ENCODE assay signal across 10 cellular contexts in the genomic region with DNA sequence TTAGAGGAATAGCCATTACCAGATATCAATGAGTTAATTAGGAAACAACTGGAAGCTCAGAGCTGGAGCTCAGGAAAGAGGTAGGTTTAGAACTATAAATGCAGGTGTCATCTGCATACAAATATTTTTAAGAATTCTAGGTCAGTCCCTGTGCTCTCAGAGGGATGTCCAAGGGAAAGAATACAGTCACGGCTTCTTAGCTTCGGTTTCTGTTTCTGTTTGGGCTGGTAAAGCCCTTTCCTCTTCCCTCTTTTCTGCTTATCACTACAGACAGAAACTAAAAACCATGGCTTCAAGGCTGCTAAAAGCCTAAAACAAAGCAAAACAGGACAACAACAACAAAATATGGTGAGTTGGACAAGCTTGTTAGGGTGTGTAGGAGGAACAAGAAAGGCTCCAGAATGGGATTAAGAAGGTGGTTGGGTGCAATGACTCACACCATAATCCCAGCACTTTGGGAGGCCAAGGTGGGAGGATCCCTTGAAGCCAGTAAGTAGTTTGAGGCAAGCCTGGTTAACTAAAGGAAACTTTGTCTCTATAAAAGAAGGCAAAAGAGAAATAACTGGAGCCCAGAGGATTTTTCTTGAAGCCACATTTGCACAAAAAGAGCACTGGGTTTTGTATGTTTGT.
DNase-seq lines count a peak whose midpoint lies in the region; ATAC-seq and TF ChIP-seq lines count a peak whose summit lies in the region.
"Had no signal": no experiment of that assay in that cellular context is flagged by ENCODE, and none has a peak within 500 bp of the region (broad histone marks: within the 10 kb centered on the region; RNA-seq: fewer than 3 reads in every experiment).

No MANE protein-coding gene starts in this region.

- peaks cover 0 to 4% (median 0%) of the 10 kb centered on the region in 3 donors for H3K9me3 Mint-ChIP-seq in T-cell

- H3K27me3 Mint-ChIP-seq in T-cell, result peaks cover 3 to 16% of the 10 kb centered on the region in 2 donors

- no peak overlapping the region for H3K18ac ChIP-seq in neuronal stem cell (ENCODE audit: low read length)

- H2AFZ ChIP-seq in ACC112 (ENCODE audit: low read length, unreplicated experiment), result no peak overlapping the region
- H2AFZ ChIP-seq in neuronal stem cell (ENCODE audit: low read length), result no peak overlapping the region

- peak; percentile 92 for ATAC-seq in GM19043 (IDR thresholded peaks at IDR 0.05; ENCODE audit: low read depth, unreplicated experiment)
- peak; percentile 83 for ATAC-seq in HG03039 (IDR thresholded peaks at IDR 0.05; ENCODE audit: unreplicated experiment)
- ATAC-seq in T-cell (replicated peaks in 1 of 4), result no peak

- no peak overlapping the region for H3K14ac ChIP-seq in neuronal stem cell (ENCODE audit: low read length)

- H3K4me3 ChIP-seq in ACC112 (ENCODE audit: low read depth, low read length) (peak overlapping the region; percentile 45; the same call in 1 of the 2 replicates), neuronal stem cell (ENCODE audit: low read length in 2 of 2) (no peak overlapping the region), thyroid gland (replicated peaks in 1 of 3) (no peak overlapping the region)

- H3K4me3 Mint-ChIP-seq in T-cell, result peak overlapping the region in 2 of 3 donors; percentile 13 to 17

- H3K27me3 ChIP-seq in ACC112 (ENCODE audit: insufficient read depth, low read length) (no peaks in the 10 kb centered on the region), neuronal stem cell (ENCODE audit: control insufficient read depth in 3 of 3, insufficient read depth in 3 of 3, low read depth in 1 of 3, low read length in 3 of 3) (no peaks in the 10 kb centered on the region), thyroid gland (no peaks in the 10 kb centered on the region)

- H4K8ac ChIP-seq in neuronal stem cell (ENCODE audit: low read depth, low read length), result no peak overlapping the region

- POLR2A ChIA-PET in T-cell (lab: Charles Lee), result no interaction called here

- H2BK5ac ChIP-seq in neuronal stem cell (ENCODE audit: low read length), result no peak overlapping the region

- TF ChIP-seq POLR2A in thyroid gland (IDR thresholded peaks at IDR 0.05), result no peak

- no peak overlapping the region for H3K9ac ChIP-seq in neuronal stem cell (ENCODE audit: low read depth, low read length, poor library complexity)

- H3K27ac ChIP-seq in ACC112 (ENCODE audit: low read depth, low read length), result no peak overlapping the region
- no peak overlapping the region for H3K27ac ChIP-seq in neuronal stem cell (replicated peaks; ENCODE audit: low read length)
- no peak overlapping the region for H3K27ac ChIP-seq in thyroid gland

- TF ChIP-seq CTCF in thyroid gland (IDR thresholded peaks at IDR 0.05), result no peak

- H2BK12ac ChIP-seq in neuronal stem cell (ENCODE audit: low read length), result no peak overlapping the region

- H3K9me3 ChIP-seq in neuronal stem cell (replicated peaks in 1 of 2; ENCODE audit: control insufficient read depth in 2 of 2, insufficient read depth in 1 of 2, low read depth in 1 of 2, low read length in 2 of 2) (peaks cover 0 to 2% of the 10 kb centered on the region in 2 donors), thyroid gland (no peaks in the 10 kb centered on the region)

- no peaks in the 10 kb centered on the region for H3K36me3 Mint-ChIP-seq in T-cell

- no peak overlapping the region for H3K4me2 ChIP-seq in neuronal stem cell (ENCODE audit: insufficient read depth, low read length, poor library complexity, severe bottlenecking)

- H4K91ac ChIP-seq in neuronal stem cell (ENCODE audit: low read depth, low read length, poor library complexity), result no peak overlapping the region

- no peak overlapping the region for H3K23ac ChIP-seq in neuronal stem cell (ENCODE audit: low read depth, low read length, poor library complexity)

- H3K4me1 ChIP-seq in ACC112 (ENCODE audit: control insufficient read depth, insufficient read depth, low read length, unreplicated experiment) (no peaks in the 10 kb centered on the region), neuronal stem cell (ENCODE audit: control insufficient read depth in 2 of 2, insufficient read depth in 1 of 2, low read depth in 1 of 2, low read length in 2 of 2) (peaks cover 0 to 4% of the 10 kb centered on the region in 2 donors), thyroid gland (no peaks in the 10 kb centered on the region)

- WGBS in neuronal stem cell (ENCODE audit: extremely low coverage in 2 of 2, insufficient read length in 2 of 2, insufficient replicate concordance in 1 of 2), 2 donors, result no CpG with 5 or more reads among the region's 2 CpGs
- WGBS in thyroid gland, 2 donors, result 57 to 65% methylated on average over 2 of the region's 2 CpGs

- CTCF ChIA-PET in T-cell (lab: Charles Lee), result interaction anchor here in 1 of 2 donors (0.6 kb wide), 1 partner anchor 38 kb away, joined by 3 read pairs; no protein-coding TSS in a partner anchor

- H3K27ac Mint-ChIP-seq in T-cell, result no peak overlapping the region

- H2BK15ac ChIP-seq in neuronal stem cell (ENCODE audit: low read length), result no peak overlapping the region

- H3K4ac ChIP-seq in neuronal stem cell (ENCODE audit: low read length), result no peak overlapping the region

- no peaks in the 10 kb centered on the region for H3K36me3 ChIP-seq in ACC112 (ENCODE audit: insufficient read depth, low read length)
- H3K36me3 ChIP-seq in neuronal stem cell (replicated peaks in 1 of 2; ENCODE audit: control insufficient read depth in 2 of 2, insufficient read depth in 2 of 2, low read length in 2 of 2), result no peaks in the 10 kb centered on the region
- no peaks in the 10 kb centered on the region for H3K36me3 ChIP-seq in thyroid gland

- H3K79me1 ChIP-seq in neuronal stem cell (ENCODE audit: low read depth, low read length), result no peaks in the 10 kb centered on the region

- H2BK120ac ChIP-seq in neuronal stem cell (ENCODE audit: low read depth, low read length), result no peak overlapping the region

- H3K79me2 ChIP-seq in ACC112 (ENCODE audit: control insufficient read depth, insufficient read depth, low read length, unreplicated experiment), result no peaks in the 10 kb centered on the region

- H2AK5ac ChIP-seq in neuronal stem cell (ENCODE audit: low read depth, low read length), result no peak overlapping the region

- intact Hi-C loops in thyroid gland (cut with DNase I), result no loop called here

- no peak for DNase-seq in T-cell
- no peak for DNase-seq in neuronal stem cell (ENCODE audit: low spot score)
- no peak for DNase-seq in thyroid gland
- DNase-seq in stimulated activated CD4-positive, alpha-beta T cell treated with anti-CD3 and anti-CD28 coated beads, Interleukin-4, amount 100 ng/mL, for 4 hours, result no peak
- DNase-seq in NCI-H187 treated with DMSO at 0.1 percent for 48 hours (lab: John Stamatoyannopoulos, UW), result no peak
- DNase-seq: foreskin fibroblast, NCI-H2081 had no signal

- H3K4me1 Mint-ChIP-seq in T-cell, result peaks cover 9 to 14% (median 9%) of the 10 kb centered on the region in 3 donors

Comparison
In these comparisons a context has a peak if more than half of its experiments do, and no peak if none do; other contexts are left out.
1. ATAC-seq: peak in GM19043 (single experiment) and HG03039 (single experiment); none in T-cell (0 of 4).